6 cellular contexts compared by ENCODE assay signal in the genomic region with DNA sequence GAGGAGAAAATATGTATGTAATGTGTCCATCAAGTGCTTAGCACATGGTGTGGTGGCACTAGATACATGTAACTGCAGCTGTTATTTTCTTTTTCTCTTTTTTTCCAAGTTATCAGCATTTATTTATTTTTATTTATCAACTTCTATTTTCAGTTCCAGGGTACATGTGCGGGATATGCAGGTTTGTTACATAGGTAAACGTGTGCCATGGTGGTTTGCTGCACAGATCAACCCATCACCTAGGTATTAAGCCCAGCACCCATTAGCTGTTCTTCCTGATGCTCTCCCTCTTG. TPM values are rescaled to one million over a fixed set of nuclear protein-coding genes. Genes with fewer than 3 reads are reported as not detected.
"Had no signal": no experiment of that assay in that cellular context is flagged by ENCODE, and none has a peak within 500 bp of the region (broad histone marks: within the 10 kb centered on the region; RNA-seq: fewer than 3 reads in every experiment).

No MANE protein-coding gene starts in this region.

RNA-seq across cellular contexts. Expression of a gene that starts 47.9 kb away (rescaled TPM):
- total RNA-seq: activated CD4-positive, alpha-beta memory T cell treated with anti-CD3 and anti-CD28 coated beads, Interleukin-2, amount 10 ng/mL, durations not matched to agents 7 days and 5 days; activated CD4-positive, alpha-beta T cell treated with anti-CD3 and anti-CD28 coated beads for 36 hours; aorta; Right ventricle myocardium inferior; T-cell; T-helper 2 cell treated with Interferon-gamma antibody and Interleukin-4, amounts not matched to agents 100 ng/mL and 5 ng/mL, for 36 hours had no signal
- polyA plus RNA-seq: aorta had no signal
